ENCODE assay signal across 26 cellular contexts in the genomic region with DNA sequence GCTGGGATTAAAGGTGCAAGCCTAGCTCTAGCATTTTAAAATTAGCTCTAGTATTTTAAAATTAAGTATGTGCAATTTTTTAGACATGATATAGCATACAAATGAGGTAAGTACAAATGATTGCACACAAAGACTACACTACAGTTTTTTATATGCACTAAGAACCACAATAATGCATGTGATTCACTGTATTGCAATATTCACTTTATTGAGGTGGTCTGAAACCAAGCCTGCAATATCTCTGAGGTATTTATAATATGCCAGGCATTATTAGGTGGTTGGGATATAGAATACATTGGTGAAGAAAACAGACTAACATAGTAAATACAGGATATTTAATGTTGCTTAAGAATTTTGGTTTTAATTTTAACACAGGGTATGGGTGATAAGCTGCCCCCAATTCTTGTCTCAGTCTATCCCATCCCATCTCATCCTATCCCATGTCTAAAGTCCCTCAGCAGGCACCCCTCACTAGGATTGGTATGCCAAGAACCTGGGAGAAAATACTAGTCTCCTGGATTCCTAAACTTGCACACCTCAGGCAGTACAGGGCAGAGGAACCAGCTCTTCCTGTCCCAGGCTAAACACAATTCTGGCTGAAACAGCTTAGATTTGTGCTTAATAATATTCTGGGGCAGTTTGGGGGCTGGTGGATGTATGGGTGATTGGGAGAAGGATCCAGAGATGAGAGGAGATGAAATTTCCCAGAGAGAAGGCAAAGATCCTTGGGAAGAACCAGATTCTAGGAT.
A peak's percentile ranks its signal among the peaks of the same experiment; 100 is the strongest.
DNase-seq lines count a peak whose midpoint lies in the region; ATAC-seq and TF ChIP-seq lines count a peak whose summit lies in the region.
"Had no signal": no experiment of that assay in that cellular context is flagged by ENCODE, and none has a peak within 500 bp of the region (broad histone marks: within the 10 kb centered on the region; RNA-seq: fewer than 3 reads in every experiment).

No MANE protein-coding gene starts in this region.

- peak overlapping the region; percentile 13 for H3K27ac ChIP-seq in C4-2B
- H3K27ac ChIP-seq: PC-9 had no signal

- peak overlapping the region; percentile 53 for H3K4me3 Mint-ChIP-seq in activated T-helper 17 cell treated with anti-CD3 and anti-CD28 coated beads, Interleukin-2, amount 50 U/mL, for 72 hours
- no peak overlapping the region for H3K4me3 Mint-ChIP-seq in progenitor cell of endocrine pancreas (ENCODE audit: low read depth)
- H3K4me3 Mint-ChIP-seq: activated CD8-positive, alpha-beta T cell treated with anti-CD3 and anti-CD28 coated beads for 36 hours; B cell; CD8-positive, alpha-beta T cell; stimulated activated naive B cell treated with anti-CD40 and anti-IgM and Interleukin-4, amounts not matched to agents 10 μg/mL and 1 μg/mL and 100 μg/mL, for 72 hours; T-helper 17 cell had no signal

- TF ChIP-seq CTCF in C4-2B (conservative IDR thresholded peaks at IDR 0.05) (no peak), progenitor cell of endocrine pancreas (IDR thresholded peaks at IDR 0.05; ENCODE audit: unreplicated experiment) (no peak)

- H3K27me3 Mint-ChIP-seq in activated T-helper 17 cell treated with anti-CD3 and anti-CD28 coated beads, Interleukin-2, amount 50 U/mL, for 72 hours = no peaks in the 10 kb centered on the region
- H3K27me3 Mint-ChIP-seq in progenitor cell of endocrine pancreas = no peaks in the 10 kb centered on the region
- H3K27me3 Mint-ChIP-seq: activated CD8-positive, alpha-beta T cell treated with anti-CD3 and anti-CD28 coated beads for 36 hours; B cell; stimulated activated naive B cell treated with anti-CD40 and anti-IgM and Interleukin-4, amounts not matched to agents 10 μg/mL and 1 μg/mL and 100 μg/mL, for 72 hours; T-helper 17 cell had no signal

- peaks cover 10% of the 10 kb centered on the region for H3K9me3 Mint-ChIP-seq in activated T-helper 17 cell treated with anti-CD3 and anti-CD28 coated beads, Interleukin-2, amount 50 U/mL, for 72 hours
- peaks cover 10% of the 10 kb centered on the region for H3K9me3 Mint-ChIP-seq in progenitor cell of endocrine pancreas (ENCODE audit: low read depth)

- peaks cover 56% of the 10 kb centered on the region for H3K36me3 Mint-ChIP-seq in activated T-helper 17 cell treated with anti-CD3 and anti-CD28 coated beads, Interleukin-2, amount 50 U/mL, for 72 hours (ENCODE audit: low read depth)
- H3K36me3 Mint-ChIP-seq in progenitor cell of endocrine pancreas (ENCODE audit: insufficient read depth) = peaks cover 36% of the 10 kb centered on the region

- no peak overlapping the region for H3K27ac Mint-ChIP-seq in activated T-helper 17 cell treated with anti-CD3 and anti-CD28 coated beads, Interleukin-2, amount 50 U/mL, for 72 hours
- peak overlapping the region; percentile 68 for H3K27ac Mint-ChIP-seq in progenitor cell of endocrine pancreas
- H3K27ac Mint-ChIP-seq: activated CD8-positive, alpha-beta T cell treated with anti-CD3 and anti-CD28 coated beads for 36 hours; activated T-helper 2 cell treated with anti-CD3 and anti-CD28 coated beads, Interferon-gamma antibody, Interleukin-2, Interleukin-4, amounts not matched to agents 10 μg/mL and 5 μg/mL and 100 μg/mL, durations not matched to agents 14 hours and 24 hours and 36 hours; B cell; CD8-positive, alpha-beta T cell; stimulated activated naive B cell treated with anti-CD40 and anti-IgM and Interleukin-4, amounts not matched to agents 10 μg/mL and 1 μg/mL and 100 μg/mL, for 72 hours; T-helper 17 cell had no signal

- peaks cover 25% of the 10 kb centered on the region for H3K4me1 Mint-ChIP-seq in activated T-helper 17 cell treated with anti-CD3 and anti-CD28 coated beads, Interleukin-2, amount 50 U/mL, for 72 hours
- H3K4me1 Mint-ChIP-seq in progenitor cell of endocrine pancreas (ENCODE audit: low read depth) = peaks cover 36% of the 10 kb centered on the region

- no peak for DNase-seq in progenitor cell of endocrine pancreas (ENCODE audit: low spot score, unreplicated experiment)
- DNase-seq in medulla oblongata (ENCODE audit: extremely low spot score) = no peak
- no peak for DNase-seq in NCI-H1105 (lab: John Stamatoyannopoulos, UW)
- no peak for DNase-seq in NCI-H345 (lab: John Stamatoyannopoulos, UW)
- no peak for DNase-seq in activated CD4-positive, alpha-beta T cell treated with anti-CD3 and anti-CD28 coated beads for 4 hours
- DNase-seq: activated CD4-positive, alpha-beta T cell treated with anti-CD3 and anti-CD28 coated beads for 1 hour; activated CD8-positive, alpha-beta T cell treated with anti-CD3 and anti-CD28 coated beads for 36 hours; activated naive CD4-positive, alpha-beta T cell treated with anti-CD3 and anti-CD28 coated beads, Interleukin-2, amount 50 U/mL, for 16 hours; CD8-positive, alpha-beta T cell; DMS 273 treated with DMSO at 0.1 percent for 48 hours; effector CD4-positive, alpha-beta T cell; KG1; left colon; NCI-H1417; NCI-H2029 treated with DMSO at 0.1 percent for 48 hours; NCI-H526; PC-9; stimulated activated CD4-positive, alpha-beta T cell treated with anti-CD3 and anti-CD28 coated beads, Interleukin-4, amount 100 ng/mL, for 4 hours; stimulated activated naive B cell treated with anti-CD40 and anti-IgM and Interleukin-4, amounts not matched to agents 10 μg/mL and 1 μg/mL and 100 μg/mL, for 72 hours; T-helper 17 cell had no signal

- ATAC-seq in activated T-helper 17 cell treated with anti-CD3 and anti-CD28 coated beads, Interleukin-2, amount 50 U/mL, for 72 hours (replicated peaks) = no peak
- ATAC-seq in esophagus mucosa = peak; percentile 54
- ATAC-seq: CD8-positive, alpha-beta T cell; left colon; Right ventricle myocardium inferior; stimulated activated naive B cell treated with anti-CD40 and anti-IgM and Interleukin-4, amounts not matched to agents 10 μg/mL and 1 μg/mL and 100 μg/mL, for 72 hours; T-helper 17 cell had no signal
